18 cellular contexts compared by ENCODE assay signal in genomic region chr10:21100190-21100589, GRCh38.
DNase-seq lines count a peak whose midpoint lies in the region; ATAC-seq and TF ChIP-seq lines count a peak whose summit lies in the region.
"Had no signal": no experiment of that assay in that cellular context is flagged by ENCODE, and none has a peak within 500 bp of the region (broad histone marks: within the 10 kb centered on the region; RNA-seq: fewer than 3 reads in every experiment).

No MANE protein-coding gene starts in this region.

- H3K4me2 ChIP-seq in neural cell (ENCODE audit: low read length): peak overlapping the region; percentile 34
- H3K4me2 ChIP-seq: KMS-11 had no signal

- TF ChIP-seq EP300 in neural cell (conservative IDR thresholded peaks at IDR 0.05; ENCODE audit: poor library complexity, severe bottlenecking): peak; percentile 55

- peak; percentile 25 for TF ChIP-seq RAD21 in neural cell (conservative IDR thresholded peaks at IDR 0.05)

- no peaks in the 10 kb centered on the region for H3K9me3 Mint-ChIP-seq in activated T-cell treated with anti-CD3 and anti-CD28 coated beads, Interleukin-2, amount 50 U/mL, for 24 hours
- H3K9me3 Mint-ChIP-seq: CD8-positive, alpha-beta memory T cell had no signal

- intact Hi-C loops in upper lobe of right lung (cut with DNase I): no loop called here

- H3K27ac Mint-ChIP-seq in activated T-cell treated with anti-CD3 and anti-CD28 coated beads, Interleukin-2, amount 50 U/mL, for 24 hours: peak overlapping the region; percentile 75
- H3K27ac Mint-ChIP-seq: CD8-positive, alpha-beta memory T cell; effector memory CD8-positive, alpha-beta T cell; stimulated activated effector memory CD8-positive, alpha-beta T cell treated with anti-CD3 and anti-CD28 coated beads, Interleukin-12 subunit alpha, Interleukin-12 subunit beta, amount 100 ng/mL, for 72 hours had no signal

- peaks cover 3% of the 10 kb centered on the region for H3K4me1 ChIP-seq in upper lobe of right lung

- no peaks in the 10 kb centered on the region for H3K36me3 Mint-ChIP-seq in activated T-cell treated with anti-CD3 and anti-CD28 coated beads, Interleukin-2, amount 50 U/mL, for 24 hours (ENCODE audit: low read depth)
- H3K36me3 Mint-ChIP-seq: CD8-positive, alpha-beta memory T cell; stimulated activated effector memory CD8-positive, alpha-beta T cell treated with anti-CD3 and anti-CD28 coated beads, Interleukin-12 subunit alpha, Interleukin-12 subunit beta, amount 100 ng/mL, for 72 hours had no signal

- no peaks in the 10 kb centered on the region for H3F3A ChIP-seq in neural cell (ENCODE audit: insufficient read depth, low read length, poor library complexity, severe bottlenecking)

- no peak for ATAC-seq in upper lobe of right lung
- ATAC-seq: effector memory CD8-positive, alpha-beta T cell; left colon had no signal

- peak overlapping the region; percentile 59 for H3K4me3 ChIP-seq in neural cell (ENCODE audit: low read length)
- H3K4me3 ChIP-seq in upper lobe of right lung: no peak overlapping the region

- H3K9me3 ChIP-seq in neural cell (ENCODE audit: low read length): no peaks in the 10 kb centered on the region
- no peaks in the 10 kb centered on the region for H3K9me3 ChIP-seq in upper lobe of right lung

- no peak for TF ChIP-seq CTCF in neural cell (IDR thresholded peaks at IDR 0.05; ENCODE audit: poor library complexity, severe bottlenecking)
- no peak for TF ChIP-seq CTCF in upper lobe of right lung (IDR thresholded peaks at IDR 0.05)

- no peaks in the 10 kb centered on the region for H3K9me2 ChIP-seq in neural cell (ENCODE audit: insufficient read depth, low read length)

- DNase-seq in activated T-cell treated with anti-CD3 and anti-CD28 coated beads, Interleukin-2, amount 50 U/mL, for 24 hours: no peak
- DNase-seq in activated T-cell treated with anti-CD3 and anti-CD28 coated beads for 4 hours (no peak), caudate nucleus (lab: John Stamatoyannopoulos, UW) (peak in 13 of 61 donors; percentile 1 to 42 (median 11)), upper lobe of right lung (no peak), NCI-H1436 treated with DMSO at 0.1 percent for 48 hours (lab: John Stamatoyannopoulos, UW) (no peak), COR-L47 (lab: John Stamatoyannopoulos, UW) (no peak), NCI-H446 treated with DMSO at 0.1 percent for 48 hours (lab: John Stamatoyannopoulos, UW) (no peak)
- DNase-seq: activated naive CD4-positive, alpha-beta T cell; CD8-positive, alpha-beta memory T cell; effector memory CD8-positive, alpha-beta T cell; GOT3; left colon; NCI-H1092 treated with DMSO at 0.1 percent for 48 hours; NCI-H345; T-helper 9 cell had no signal

- H3K4me1 Mint-ChIP-seq in activated T-cell treated with anti-CD3 and anti-CD28 coated beads, Interleukin-2, amount 50 U/mL, for 24 hours (ENCODE audit: low read depth): peaks cover 28% of the 10 kb centered on the region
- H3K4me1 Mint-ChIP-seq: stimulated activated effector memory CD8-positive, alpha-beta T cell treated with anti-CD3 and anti-CD28 coated beads, Interleukin-12 subunit alpha, Interleukin-12 subunit beta, amount 100 ng/mL, for 72 hours had no signal

- peak overlapping the region; percentile 48 for H3K9ac ChIP-seq in neural cell (ENCODE audit: low read length)
- H3K9ac ChIP-seq: KMS-11 had no signal

- H3K36me3 ChIP-seq in neural cell (ENCODE audit: insufficient read depth, low read length): peaks cover 4% of the 10 kb centered on the region
- H3K36me3 ChIP-seq in upper lobe of right lung: no peaks in the 10 kb centered on the region

- no peaks in the 10 kb centered on the region for H4K20me1 ChIP-seq in neural cell (ENCODE audit: insufficient read depth)

- no peak overlapping the region for H3K4me3 Mint-ChIP-seq in activated T-cell treated with anti-CD3 and anti-CD28 coated beads, Interleukin-2, amount 50 U/mL, for 24 hours
- H3K4me3 Mint-ChIP-seq: CD8-positive, alpha-beta memory T cell; effector memory CD8-positive, alpha-beta T cell; stimulated activated effector memory CD8-positive, alpha-beta T cell treated with anti-CD3 and anti-CD28 coated beads, Interleukin-12 subunit alpha, Interleukin-12 subunit beta, amount 100 ng/mL, for 72 hours had no signal

- no peaks in the 10 kb centered on the region for H3K79me2 ChIP-seq in neural cell (replicated peaks; ENCODE audit: insufficient read depth, low read length)

- no peaks in the 10 kb centered on the region for H3K27me3 Mint-ChIP-seq in activated T-cell treated with anti-CD3 and anti-CD28 coated beads, Interleukin-2, amount 50 U/mL, for 24 hours
- H3K27me3 Mint-ChIP-seq: effector memory CD8-positive, alpha-beta T cell had no signal

- H3K27me3 ChIP-seq in neural cell (ENCODE audit: insufficient read depth, low read depth, low read length) (no peaks in the 10 kb centered on the region), upper lobe of right lung (no peaks in the 10 kb centered on the region)

- H3K27ac ChIP-seq in caudate nucleus (ENCODE audit: low read depth, low read length) (peak overlapping the region; percentile 31), neural cell (ENCODE audit: low read length) (peak overlapping the region; percentile 61), upper lobe of right lung (peak overlapping the region; percentile 37)
- H3K27ac ChIP-seq: KMS-11 had no signal

- peak overlapping the region; percentile 25 for H2AFZ ChIP-seq in neural cell (ENCODE audit: low read depth, low read length)

TF ChIP-seq in neural cell, 6 proteins besides CTCF, POLR2A, EP300 and RAD21:
- peak; percentile 55 for TF ChIP-seq REST (IDR thresholded peaks at IDR 0.05; ENCODE audit: borderline replicate concordance)
- TF ChIP-seq TAF1 (IDR thresholded peaks at IDR 0.05; ENCODE audit: low read depth): no peak
- TF ChIP-seq MXI1 (conservative IDR thresholded peaks at IDR 0.05; ENCODE audit: poor library complexity, severe bottlenecking): peak; percentile 29
- no peak for TF ChIP-seq EZH2 (IDR thresholded peaks at IDR 0.05; ENCODE audit: borderline replicate concordance, insufficient read depth, low read length, poor library complexity, severe bottlenecking)
- no peak for TF ChIP-seq SMC3 (conservative IDR thresholded peaks at IDR 0.05; ENCODE audit: poor library complexity)
- TF ChIP-seq POLR2AphosphoS5 (IDR thresholded peaks at IDR 0.05): peak; percentile 43
